ENCODE assay signal across 14 cellular contexts in genomic region chrX:97234471-97235097, GRCh38.
DNase-seq lines count a peak whose midpoint lies in the region; ATAC-seq and TF ChIP-seq lines count a peak whose summit lies in the region.
"Had no signal": no experiment of that assay in that cellular context is flagged by ENCODE, and none has a peak within 500 bp of the region (broad histone marks: within the 10 kb centered on the region; RNA-seq: fewer than 3 reads in every experiment).

No MANE protein-coding gene starts in this region.

- no peaks in the 10 kb centered on the region for H3K27me3 ChIP-seq in uterus
- H3K27me3 ChIP-seq in PC-3 (ENCODE audit: low read length), result no peaks in the 10 kb centered on the region
- H3K27me3 ChIP-seq: suprapubic skin had no signal

- no peaks in the 10 kb centered on the region for H3K9me3 ChIP-seq in uterus
- H3K9me3 ChIP-seq in PC-3 (ENCODE audit: low read length), result no peaks in the 10 kb centered on the region
- H3K9me3 ChIP-seq: suprapubic skin had no signal

- H3K27ac ChIP-seq in uterus (no peak overlapping the region), PC-3 (ENCODE audit: low read length) (no peak overlapping the region)
- H3K27ac ChIP-seq: suprapubic skin had no signal

- POLR2A ChIA-PET in PC-3 (lab: Charles Lee; ENCODE audit: unreplicated experiment), result no interaction called here

- H3K9me2 ChIP-seq in PC-3 (replicated peaks; ENCODE audit: low read length), result no peaks in the 10 kb centered on the region

- H3K4me2 ChIP-seq in PC-3 (ENCODE audit: low read length), result no peak overlapping the region

- H3K4me3 ChIP-seq in uterus (no peak overlapping the region), PC-3 (ENCODE audit: low read length) (no peak overlapping the region)
- H3K4me3 ChIP-seq: suprapubic skin had no signal

- CTCF ChIA-PET in PC-3 (lab: Charles Lee), result no interaction called here

- no peaks in the 10 kb centered on the region for H4K20me1 ChIP-seq in PC-3 (ENCODE audit: low read length)

- no peaks in the 10 kb centered on the region for H3F3A ChIP-seq in PC-3 (ENCODE audit: low read length, unreplicated experiment)

- DNase-seq in MV-4-11 (lab: John Stamatoyannopoulos, UW) (peak; percentile 20), uterus (no peak), PC-3 (no peak), NCI-H526 (lab: John Stamatoyannopoulos, UW) (no peak)
- DNase-seq: activated CD4-positive, CD25-positive, alpha-beta regulatory T cell; activated gamma-delta T cell; left cardiac atrium had no signal

- TF ChIP-seq CTCF in uterus (IDR thresholded peaks at IDR 0.05) (no peak), PC-3 (conservative IDR thresholded peaks at IDR 0.05; ENCODE audit: low read depth, low read length) (no peak)

- no TSS peak for BruUV-seq in PC-3 (replicated peaks; lab: Mats Ljungman, UMichigan)

- H2AFZ ChIP-seq in PC-3 (ENCODE audit: low read length), result no peak overlapping the region

- H3K79me2 ChIP-seq in PC-3 (ENCODE audit: low read length), result no peaks in the 10 kb centered on the region

- ATAC-seq in GM18519 (IDR thresholded peaks at IDR 0.05; ENCODE audit: low FRiP score, unreplicated experiment), result peak; percentile 100
- ATAC-seq in GM21381 (IDR thresholded peaks at IDR 0.05; ENCODE audit: unreplicated experiment), result peak; percentile 100
- peak; percentile 100 for ATAC-seq in HG03025 (IDR thresholded peaks at IDR 0.05; ENCODE audit: low FRiP score, unreplicated experiment)
- no peak for ATAC-seq in PC-3
- no peak for ATAC-seq in activated CD4-positive, CD25-positive, alpha-beta regulatory T cell treated with anti-CD3 and anti-CD28 coated beads, Interleukin-2, amount 50 U/mL, for 24 hours
- ATAC-seq: HepG2, left cardiac atrium, Right ventricle myocardium inferior had no signal

- TF ChIP-seq POLR2A in uterus (IDR thresholded peaks at IDR 0.05), result no peak

- no peaks in the 10 kb centered on the region for H3K36me3 ChIP-seq in uterus
- H3K36me3 ChIP-seq in PC-3 (ENCODE audit: low read depth, low read length), result no peaks in the 10 kb centered on the region
- H3K36me3 ChIP-seq: suprapubic skin had no signal

- intact Hi-C loops in uterus (cut with DNase I; ENCODE audit: low total_unique reads), result no loop called here
- intact Hi-C loops in PC-3 (cut with micrococcal nuclease), result no loop called here

- H3K4me1 ChIP-seq in uterus, result no peaks in the 10 kb centered on the region
- H3K4me1 ChIP-seq in PC-3 (ENCODE audit: insufficient read depth, low read length), result peaks cover 14% of the 10 kb centered on the region
- H3K4me1 ChIP-seq: suprapubic skin had no signal

- no peak overlapping the region for H3K9ac ChIP-seq in PC-3 (ENCODE audit: low read length)

Comparison
In these comparisons a context has a peak if more than half of its experiments do, and no peak if none do; other contexts are left out.
1. ATAC-seq: peak in GM18519 (single experiment), GM21381 (single experiment) and HG03025 (single experiment); none in PC-3 (single experiment) and activated CD4-positive, CD25-positive, alpha-beta regulatory T cell treated with anti-CD3 and anti-CD28 coated beads, Interleukin-2, amount 50 U/mL, for 24 hours (0 of 2).